In the genomic region with DNA sequence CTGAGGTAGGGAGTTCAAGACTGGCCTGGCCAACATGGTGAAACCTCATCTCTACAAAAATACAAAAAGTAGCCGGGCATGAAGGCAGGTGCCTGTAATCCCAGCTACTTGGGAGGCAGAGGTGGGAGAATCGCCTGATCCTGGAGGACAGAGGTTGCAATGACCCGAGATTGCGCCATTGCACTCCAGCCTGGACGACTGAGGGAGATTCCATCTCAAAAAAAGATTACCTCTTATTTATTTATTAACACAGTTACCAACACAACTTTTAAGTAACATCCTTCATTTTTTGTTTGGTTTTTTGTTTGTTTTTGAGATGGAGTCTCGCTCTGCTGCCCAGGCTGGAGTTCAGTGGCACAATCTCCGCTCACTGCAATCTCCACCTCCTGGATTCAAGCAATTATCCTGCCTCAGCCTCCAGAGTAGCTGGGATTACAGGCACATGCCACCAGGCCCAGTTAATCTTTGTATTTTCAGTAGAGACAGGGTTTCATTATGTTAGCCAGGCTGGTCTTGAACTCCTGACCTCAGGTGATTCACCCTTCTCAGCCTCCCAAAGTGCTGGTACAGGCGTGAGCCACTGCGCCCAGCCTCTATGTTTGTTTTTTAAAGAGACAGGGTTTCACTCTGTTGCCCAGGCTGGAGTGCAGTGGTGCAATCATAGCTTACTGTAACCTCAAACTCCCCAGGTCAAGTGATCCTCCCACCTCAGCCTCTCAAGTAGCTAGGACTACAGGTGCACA, we compare ENCODE assay signal across 8 cellular contexts. TPM values are rescaled to one million over a fixed set of nuclear protein-coding genes. Genes with fewer than 3 reads are reported as not detected.
DNase-seq lines count a peak whose midpoint lies in the region; ATAC-seq, FAIRE-seq and TF ChIP-seq lines count a peak whose summit lies in the region.
"Not testable (repeated sequence)": the region's sequence is repeated elsewhere in the genome, so short reads cannot be mapped to it uniquely, and the experiment has no call there.

No MANE protein-coding gene starts in this region.

- not testable (repeated sequence) for H2BK12ac ChIP-seq in H1 (ENCODE audit: low read depth, low read length)

- peak in 1 of 2 experiments; percentile 41; a peak in 2 of 6 replicates for ATAC-seq in A549
- not testable (repeated sequence) for ATAC-seq in activated B cell treated with CpG ODN at 0.5 μM for 24 hours (ENCODE audit: low read depth)
- peak; percentile 42 for ATAC-seq in mucosa of descending colon

- H3K27ac ChIP-seq in A549: 0 out of 6 replicates have a peak overlapping the region, but pooled peaks of 1 of the 2 experiments have one; percentile 0
- not testable (repeated sequence) for H3K27ac ChIP-seq in H1 (ENCODE audit: low read depth, low read length)

- H3K27me3 ChIP-seq in MG63; H1 (replicated peaks in 1 of 4; ENCODE audit: control insufficient read depth in 3 of 4, extremely low read depth in 1 of 4, insufficient read depth in 3 of 4, low read length in 3 of 4): not testable (repeated sequence)

- H4K91ac ChIP-seq in H1 (replicated peaks; ENCODE audit: insufficient read length, low read length): not testable (repeated sequence)

- H3K23me2 ChIP-seq in H1 (ENCODE audit: low read depth, low read length): not testable (repeated sequence)

- H3K4ac ChIP-seq in H1 (replicated peaks; ENCODE audit: insufficient read length, low read depth, low read length): not testable (repeated sequence)

- H4K20me1 ChIP-seq in H1 (replicated peaks in 1 of 2; ENCODE audit: control insufficient read depth in 1 of 2, insufficient read depth in 2 of 2, low read length in 2 of 2): not testable (repeated sequence)

- intact Hi-C loops in activated B cell treated with CpG ODN at 0.5 μM for 24 hours (cut with micrococcal nuclease); mucosa of descending colon (cut with DNase I, micrococcal nuclease): not testable (repeated sequence)

- not testable (repeated sequence) for H3K23ac ChIP-seq in H1 (ENCODE audit: insufficient read length)

- not testable (repeated sequence) for H4K8ac ChIP-seq in H1 (ENCODE audit: extremely low read depth, insufficient read depth, low read length)

- not testable (repeated sequence) for H3K27me3 Mint-ChIP-seq in activated B cell treated with CpG ODN at 0.5 μM for 24 hours

- peaks cover 50% of the 10 kb centered on the region for H3K36me3 Mint-ChIP-seq in activated B cell treated with CpG ODN at 0.5 μM for 24 hours (ENCODE audit: low read depth)

- H2AK5ac ChIP-seq in H1 (ENCODE audit: low read depth, low read length): not testable (repeated sequence)

- TF ChIP-seq RAD21 in A549 (conservative IDR thresholded peaks at IDR 0.05 in 1 of 2, IDR thresholded peaks at IDR 0.05 in 1 of 2); H1 (IDR thresholded peaks at IDR 0.05 in 1 of 2, conservative IDR thresholded peaks at IDR 0.05 in 1 of 2; ENCODE audit: low read depth in 2 of 2, low read length in 2 of 2): not testable (repeated sequence)

- not testable (repeated sequence) for H2BK5ac ChIP-seq in H1 (ENCODE audit: low read depth, low read length)

- DNase-seq in A549 (ENCODE audit: low read depth in 1 of 2, low spot score in 1 of 2); activated B cell treated with CpG ODN at 0.5 μM for 24 hours; H1 (ENCODE audit: low read depth in 1 of 2, low spot score in 2 of 2); mucosa of descending colon: not testable (repeated sequence)
- peak; percentile 51 for DNase-seq in ELR (ENCODE audit: low read depth)
- DNase-seq in MG63: peak; percentile 30
- DNase-seq in iris pigment epithelial cell (ENCODE audit: low read depth): peak; percentile 69
- DNase-seq in stimulated activated naive CD4-positive, alpha-beta T cell treated with Interleukin-2 at 50 U/mL for 16 hours (lab: John Stamatoyannopoulos, UW): peak; percentile 11

- H3K4me1 ChIP-seq in A549: peaks cover 25% of the 10 kb centered on the region
- H3K4me1 ChIP-seq in H1 (replicated peaks in 1 of 4; ENCODE audit: control insufficient read depth in 3 of 4, insufficient read depth in 4 of 4, low read length in 3 of 4): not testable (repeated sequence)
- H3K4me1 ChIP-seq in mucosa of descending colon (ENCODE audit: low read depth): peaks cover 23% of the 10 kb centered on the region

- not testable (repeated sequence) for H3K36me3 ChIP-seq in MG63; H1 (ENCODE audit: control insufficient read depth in 2 of 4, insufficient read depth in 4 of 4, low read length in 3 of 4); mucosa of descending colon (ENCODE audit: low read depth)

- POLR2A ChIA-PET in A549 (lab: Yijun Ruan, JAX): not testable (repeated sequence)
- POLR2A ChIA-PET in activated B cell treated with CpG ODN at 0.5 μM for 24 hours (lab: Charles Lee) (interaction anchor here (1.0 to 3.0 kb wide), 6 partner anchors 8 to 43 kb away, joined by 3 to 25 read pairs (median 6); a partner anchor contains a TSS), H1 (lab: Charles Lee; ENCODE audit: partially characterized antibody) (interaction anchor here (1.0 to 1.3 kb wide), 2 partner anchors 20 to 30 kb away, joined by 3 read pairs; a partner anchor contains a TSS)

- not testable (repeated sequence) for TF ChIP-seq CTCF in A549 (IDR thresholded peaks at IDR 0.05); activated B cell treated with CpG ODN at 0.5 μM for 24 hours (IDR thresholded peaks at IDR 0.05); H1 (IDR thresholded peaks at IDR 0.05; ENCODE audit: control extremely low read depth in 1 of 3, insufficient read depth in 1 of 3, low read depth in 1 of 3, low read length in 3 of 3); mucosa of descending colon (IDR thresholded peaks at IDR 0.05)

- not testable (repeated sequence) for H3K14ac ChIP-seq in H1 (ENCODE audit: insufficient read length)

- not testable (repeated sequence) for H2BK20ac ChIP-seq in H1 (ENCODE audit: low read length)

- H3K56ac ChIP-seq in H1 (replicated peaks; ENCODE audit: insufficient read length, low read depth, low read length): not testable (repeated sequence)

- not testable (repeated sequence) for H3K4me3 Mint-ChIP-seq in activated B cell treated with CpG ODN at 0.5 μM for 24 hours

- FAIRE-seq in A549 (lab: Jason Lieb, UNC); H1 (lab: Jason Lieb, UNC): not testable (repeated sequence)

- not testable (repeated sequence) for H2AFZ ChIP-seq in H1 (ENCODE audit: low read length)

- H3K9me3 Mint-ChIP-seq in activated B cell treated with CpG ODN at 0.5 μM for 24 hours: not testable (repeated sequence)

- not testable (repeated sequence) for TF ChIP-seq EP300 in A549 (IDR thresholded peaks at IDR 0.05); H1 (IDR thresholded peaks at IDR 0.05; ENCODE audit: borderline replicate concordance in 1 of 2, low read depth in 2 of 2, low read length in 2 of 2)

- H3K9me3 ChIP-seq in A549; MG63; H1 (ENCODE audit: insufficient read depth in 2 of 2, low read depth in 1 of 2, low read length in 1 of 2); mucosa of descending colon: not testable (repeated sequence)

- not testable (repeated sequence) for H3K9ac ChIP-seq in H1 (replicated peaks in 1 of 4; ENCODE audit: extremely low read depth in 1 of 4, low read depth in 3 of 4, low read length in 3 of 4)

- not testable (repeated sequence) for TF ChIP-seq POLR2A in A549 (IDR thresholded peaks at IDR 0.05; ENCODE audit: low read length); H1 (IDR thresholded peaks at IDR 0.05; ENCODE audit: control extremely low read depth in 1 of 2, low read depth in 2 of 2, low read length in 2 of 2)

- not testable (repeated sequence) for H3K4me3 ChIP-seq in A549; MG63; H1 (ENCODE audit: extremely low read depth in 1 of 4, insufficient read depth in 2 of 4, low read depth in 3 of 4, low read length in 4 of 4); mucosa of descending colon

- not testable (repeated sequence) for H4K5ac ChIP-seq in H1 (ENCODE audit: insufficient read length, low read depth, low read length)

- CTCF ChIA-PET in A549 (lab: Yijun Ruan, JAX) (interaction anchor here (0.5 to 4.7 kb wide), 14 partner anchors 8 to 324 kb away, joined by 3 to 38 read pairs (median 4); a partner anchor contains a TSS), H1 (lab: Charles Lee; ENCODE audit: partially characterized antibody) (interaction anchor here (1.2 to 49.0 kb wide), 5 partner anchors 8 to 320 kb away, joined by 3 to 2124 read pairs (median 11); a partner anchor contains a TSS)
- CTCF ChIA-PET in activated B cell treated with CpG ODN at 0.5 μM for 24 hours (lab: Charles Lee): not testable (repeated sequence)

- peak overlapping the region; percentile 24; the same call in 1 of the 3 replicates for H3K4me2 ChIP-seq in A549
- not testable (repeated sequence) for H3K4me2 ChIP-seq in H1 (ENCODE audit: insufficient read depth in 1 of 2, low read depth in 2 of 2, low read length in 2 of 2)

- peak overlapping the region; percentile 50 for H3K27ac Mint-ChIP-seq in activated B cell treated with CpG ODN at 0.5 μM for 24 hours

- peaks cover 84% of the 10 kb centered on the region for H3K4me1 Mint-ChIP-seq in activated B cell treated with CpG ODN at 0.5 μM for 24 hours

- not testable (repeated sequence) for H2BK15ac ChIP-seq in H1 (ENCODE audit: low read length)

- H3K79me1 ChIP-seq in H1 (ENCODE audit: low read depth, low read length): not testable (repeated sequence)

- not testable (repeated sequence) for H3K18ac ChIP-seq in H1 (ENCODE audit: extremely low read depth, low read length)

- WGBS in A549 (ENCODE audit: missing lambda C conversion rate): 68% methylated on average over 9 of the region's 9 CpGs
- WGBS in H1 (ENCODE audit: extremely low coverage in 1 of 2, insufficient coverage in 1 of 2, insufficient read length in 1 of 2, insufficient replicate concordance in 2 of 2, low coverage in 1 of 2, low lambda C conversion rate in 2 of 2, missing lambda C conversion rate in 1 of 2), 2 experiments: 91% methylated on average over 9 of the region's 9 CpGs; no CpG with 5 or more reads in 1 of the 2 experiments

- not testable (repeated sequence) for H2BK120ac ChIP-seq in H1 (replicated peaks; ENCODE audit: low read depth, low read length)

- peaks cover 0 to 11% of the 10 kb centered on the region in 2 experiments; a peak in 2 of 4 replicates for H3K79me2 ChIP-seq in H1 (ENCODE audit: control insufficient read depth in 1 of 2, insufficient read depth in 2 of 2, low read length in 2 of 2)

RNA-seq across cellular contexts. Expression of a gene that starts 7.9 kb away (rescaled TPM):
- polyA plus RNA-seq in A549 (2011; rRNA removed) (9.2 and 13.0 TPM in 2 replicates), A549 (2017; fragmentation: RNase III; extraction: RNeasy Plus Mini Kit Qiagen cat#74134 plus additional on column Dnase treatment) (9.0 to 9.7 TPM (median 9.4 TPM) in 3 replicates), H1 (2011; rRNA removed) (20.4 and 26.0 TPM in 2 replicates)
- 10.0 and 12.9 TPM in 2 replicates for polyA plus RNA-seq in A549 (2012; cell fraction: cytosol; rRNA removed)
- polyA plus RNA-seq in A549 (2012; cell fraction: nucleus; rRNA removed): 23.4 and 28.2 TPM in 2 replicates
- 25.3 and 29.0 TPM in 2 replicates for polyA minus RNA-seq in A549 (2011; rRNA and poly(A)+ RNA removed)
- total RNA-seq in MG63 (2014; rRNA removed; shearing (Covaris generic); ENCODE audit: low replicate concordance): 2.8 and 3.4 TPM in 2 replicates
- total RNA-seq in activated B cell treated with CpG ODN at 0.5 μM for 24 hours (127 and 151 TPM in 2 replicates), mucosa of descending colon (100 to 1,000 TPM in 1 of 3 donors, 10 to 100 TPM in 2; 66.5 to 117 (median 90.4) TPM)
- total RNA-seq in H1 (2021; fragmentation: NEBNext Ultra II Directional; extraction: Animal tissue kit (Norgen Biotek cat#: 25700)): 36.7 and 36.9 TPM in 2 replicates
- polyA plus RNA-seq in H1 (2011; cell fraction: cytosol; rRNA removed): 15.9 TPM
- polyA plus RNA-seq in H1 (2011; cell fraction: nucleus; rRNA removed): 30.4 TPM
- polyA plus RNA-seq in H1 (2012, experiment 1 of 2): 11.3 to 13.9 TPM (median 12.5 TPM) in 4 replicates
- 8.4 TPM for polyA plus RNA-seq in H1 (2012, experiment 2 of 2)
- polyA plus RNA-seq in H1 (2013, experiment 1 of 2): 8.5 TPM
- 7.8 TPM for polyA plus RNA-seq in H1 (2013, experiment 2 of 2)
- 44.4 and 55.8 TPM in 2 replicates for polyA minus RNA-seq in H1 (2011; rRNA and poly(A)+ RNA removed)
- polyA minus RNA-seq in H1 (2011; cell fraction: cytosol; rRNA and poly(A)+ RNA removed): 30.4 TPM
- 37.1 TPM for polyA minus RNA-seq in H1 (2011; cell fraction: nucleus; rRNA and poly(A)+ RNA removed)

RNA-seq across cellular contexts. Expression of a gene that starts 29.5 kb away (rescaled TPM):
- polyA plus RNA-seq in A549 (2011; rRNA removed): 38.9 and 48.9 TPM in 2 replicates
- 2.7 and 3.4 TPM in 2 replicates for polyA plus RNA-seq in A549 (2012; cell fraction: cytosol; rRNA removed)
- 11.4 and 22.1 TPM in 2 replicates for polyA plus RNA-seq in A549 (2012; cell fraction: nucleus; rRNA removed)
- 4.6 to 5.7 TPM (median 5.7 TPM) in 3 replicates for polyA plus RNA-seq in A549 (2017; fragmentation: RNase III; extraction: RNeasy Plus Mini Kit Qiagen cat#74134 plus additional on column Dnase treatment)
- 55.7 and 61.1 TPM in 2 replicates for polyA minus RNA-seq in A549 (2011; rRNA and poly(A)+ RNA removed)
- total RNA-seq in MG63 (2014; rRNA removed; shearing (Covaris generic); ENCODE audit: low replicate concordance): 6.6 and 7.2 TPM in 2 replicates
- total RNA-seq in activated B cell treated with CpG ODN at 0.5 μM for 24 hours: 221 and 264 TPM in 2 replicates
- total RNA-seq in H1 (2021; fragmentation: NEBNext Ultra II Directional; extraction: Animal tissue kit (Norgen Biotek cat#: 25700)): 81.7 and 84.9 TPM in 2 replicates
- 10.0 and 10.8 TPM in 2 replicates for polyA plus RNA-seq in H1 (2011; rRNA removed)
- 12.8 TPM for polyA plus RNA-seq in H1 (2011; cell fraction: cytosol; rRNA removed)
- polyA plus RNA-seq in H1 (2011; cell fraction: nucleus; rRNA removed): 23.1 TPM
- 9.8 to 13.2 TPM (median 11.4 TPM) in 4 replicates for polyA plus RNA-seq in H1 (2012, experiment 1 of 2)
- 2.0 TPM for polyA plus RNA-seq in H1 (2012, experiment 2 of 2)
- 20.5 TPM for polyA plus RNA-seq in H1 (2013, experiment 1 of 2)
- polyA plus RNA-seq in H1 (2013, experiment 2 of 2): 18.6 TPM
- polyA minus RNA-seq in H1 (2011; rRNA and poly(A)+ RNA removed): 75.0 and 83.5 TPM in 2 replicates
- 26.9 TPM for polyA minus RNA-seq in H1 (2011; cell fraction: cytosol; rRNA and poly(A)+ RNA removed)
- polyA minus RNA-seq in H1 (2011; cell fraction: nucleus; rRNA and poly(A)+ RNA removed): 109 TPM
- total RNA-seq in mucosa of descending colon: 10 to 100 TPM; 52.9 to 84.2 (median 80.2) TPM
